Comparison of ENCODE assay signal across 26 cellular contexts in the genomic region with DNA sequence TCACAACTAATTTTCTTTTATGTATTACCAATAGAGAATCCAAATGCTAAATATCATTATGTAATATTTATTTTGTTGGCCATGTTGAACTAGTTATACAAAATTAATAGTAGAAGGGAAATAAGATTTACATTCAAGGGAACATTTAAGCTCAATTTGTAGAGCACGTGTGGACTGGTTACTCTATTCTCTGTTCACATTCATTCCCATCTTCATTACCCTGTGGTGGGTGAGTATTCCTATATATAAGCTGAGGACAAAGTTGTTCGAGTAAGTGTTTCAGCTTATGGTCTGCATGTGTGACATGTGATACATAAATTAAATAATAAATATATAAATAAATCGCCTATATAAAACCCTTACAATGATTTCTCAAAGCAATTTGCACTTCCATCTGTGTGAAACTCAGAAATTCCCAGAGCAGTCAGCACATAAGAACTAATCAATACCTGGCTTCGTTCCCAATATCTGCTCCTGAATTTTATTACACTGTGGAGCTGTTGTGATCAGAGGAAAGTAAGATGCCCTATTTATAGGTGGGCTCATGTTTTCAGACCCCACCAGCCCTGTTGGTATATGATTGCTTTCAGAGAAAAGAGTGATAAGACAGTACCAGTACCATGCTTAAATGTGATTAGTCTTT.
"Had no signal": no experiment of that assay in that cellular context is flagged by ENCODE, and none has a peak within 500 bp of the region (broad histone marks: within the 10 kb centered on the region; RNA-seq: fewer than 3 reads in every experiment).

No MANE protein-coding gene starts in this region.

- ATAC-seq: esophagus mucosa, gastrocnemius medialis, heart right ventricle, left cardiac atrium, left lung, left ventricle myocardium superior, lower lobe of right lung, mucosa of descending colon had no signal

- FAIRE-seq: colon, endometrium, islet of Langerhans, keratinocyte had no signal

- H3K9me3 ChIP-seq: esophagus squamous epithelium, gastrocnemius medialis, heart right ventricle, left lung, lower lobe of right lung, mucosa of descending colon had no signal

- DNase-seq: dermis blood vessel endothelial cell; dorsolateral prefrontal cortex; effector CD4-positive, alpha-beta T cell; effector memory CD4-positive, alpha-beta T cell; erythroblast; esophagus squamous epithelium; foreskin melanocyte; gastrocnemius medialis; glutamatergic neuron; head of caudate nucleus; heart right ventricle; hippocampal formation; left cardiac atrium; left lung; left ventricle myocardium superior; lower lobe of right lung; mesenchymal stem cell; mucosa of descending colon; naive B cell had no signal

- H3K4me1 ChIP-seq: esophagus squamous epithelium, gastrocnemius medialis, heart right ventricle, left lung, lower lobe of right lung had no signal

- H3K36me3 ChIP-seq: esophagus squamous epithelium, gastrocnemius medialis, heart right ventricle, left lung, lower lobe of right lung had no signal

- H3K4me3 ChIP-seq: coronary artery, dorsolateral prefrontal cortex, esophagus squamous epithelium, gastrocnemius medialis, heart right ventricle, left lung, lower lobe of right lung, mucosa of descending colon had no signal

- H3K27ac ChIP-seq: coronary artery, dorsolateral prefrontal cortex, epithelial cell of prostate, esophagus squamous epithelium, gastrocnemius medialis, heart right ventricle, left lung, lower lobe of right lung had no signal

- H3K27me3 ChIP-seq: dorsolateral prefrontal cortex, gastrocnemius medialis, heart right ventricle, left lung had no signal
